ENCODE assay signal across 12 cellular contexts in the genomic region with DNA sequence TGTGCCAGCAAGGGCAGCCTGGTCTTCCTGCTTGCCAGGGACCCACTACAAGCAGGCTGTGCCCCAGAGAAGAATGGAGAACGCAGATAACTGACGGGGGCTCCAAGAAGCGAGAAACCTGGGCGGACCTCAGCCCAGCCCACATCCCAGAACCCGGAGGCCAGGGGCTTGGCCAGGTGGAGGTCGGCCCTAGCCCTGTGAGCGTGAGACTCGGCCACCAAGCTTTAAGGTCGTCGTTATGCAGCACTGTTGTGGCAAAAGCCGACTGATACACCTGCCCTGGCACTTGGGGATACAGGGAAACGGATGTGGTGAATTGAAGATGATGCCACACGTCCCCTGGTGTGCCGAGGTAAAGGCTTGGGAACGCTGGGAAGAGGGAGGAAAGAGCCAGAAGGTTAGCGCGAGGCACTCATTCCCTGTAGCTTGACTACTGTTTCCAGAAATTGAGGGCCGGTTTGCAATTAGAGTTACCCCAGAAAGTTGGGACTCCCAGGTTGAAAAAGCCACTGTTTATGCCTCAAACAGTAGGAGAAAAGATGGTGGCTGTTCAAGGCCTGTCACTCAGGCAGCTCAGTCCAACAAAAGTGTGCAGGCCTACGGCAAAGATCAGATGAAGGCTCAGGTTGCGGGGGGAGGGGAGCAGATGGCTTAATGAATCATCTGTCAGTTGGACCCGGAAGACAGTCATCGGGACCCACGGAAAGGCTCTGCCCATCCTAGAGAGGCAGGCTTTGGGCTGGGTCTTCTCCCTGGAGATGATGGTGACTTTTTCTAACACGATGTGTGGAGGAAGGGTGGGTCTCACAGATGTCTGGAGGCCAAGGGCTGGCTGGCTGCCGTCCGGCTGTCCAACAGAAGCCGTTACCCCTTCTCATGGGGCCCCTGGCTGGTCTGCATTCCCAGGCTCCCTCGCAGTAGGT. TPM values are rescaled to one million over a fixed set of nuclear protein-coding genes. Genes with fewer than 3 reads are reported as not detected.
DNase-seq lines count a peak whose midpoint lies in the region; ATAC-seq, FAIRE-seq and TF ChIP-seq lines count a peak whose summit lies in the region.
"Had no signal": no experiment of that assay in that cellular context is flagged by ENCODE, and none has a peak within 500 bp of the region (broad histone marks: within the 10 kb centered on the region; RNA-seq: fewer than 3 reads in every experiment).

No MANE protein-coding gene starts in this region.

- H3K4ac ChIP-seq in H9 (ENCODE audit: low read depth, low read length): no peak overlapping the region

- no peak overlapping the region for H4K91ac ChIP-seq in H9 (ENCODE audit: insufficient read length, low read depth, low read length)

- no peaks in the 10 kb centered on the region for H3K36me3 Mint-ChIP-seq in H9 (ENCODE audit: insufficient read depth in 1 of 3, low read depth in 3 of 3)
- peaks cover 9% of the 10 kb centered on the region for H3K36me3 Mint-ChIP-seq in dendritic cell treated with granulocyte-macrophage colony-stimulating factor and Interleukin-4, amounts not matched to agents 40 ng/mL and 50 ng/mL, for 4 days (ENCODE audit: low read depth)

- DNase-seq in H9 (peak; percentile 25), NCI-H524 (lab: John Stamatoyannopoulos, UW) (peak; percentile 89 to 96), pancreas (peak in 2 of 6 donors; percentile 34 to 46), right atrium auricular region (ENCODE audit: low spot score) (no peak)

- no peak overlapping the region for H3K27ac Mint-ChIP-seq in H9
- H3K27ac Mint-ChIP-seq in dendritic cell treated with granulocyte-macrophage colony-stimulating factor and Interleukin-4, amounts not matched to agents 40 ng/mL and 50 ng/mL, for 4 days: peak overlapping the region; percentile 81

- H3K23ac ChIP-seq in H9 (ENCODE audit: insufficient read length, low read depth, low read length): no peak overlapping the region

- no peak overlapping the region for H3K4me2 ChIP-seq in H9 (ENCODE audit: insufficient read depth, insufficient read length, low read length)

- H3T11ph ChIP-seq in H9 (ENCODE audit: low read length): no peak overlapping the region

- WGBS in H9 (ENCODE audit: extremely low coverage, insufficient read length, low lambda C conversion rate): no CpG with 5 or more reads among the region's 28 CpGs
- WGBS in pancreas, 2 donors: 92 to 93% methylated on average over 28 of the region's 28 CpGs

- no peak overlapping the region for H2BK120ac ChIP-seq in H9 (ENCODE audit: low read depth, low read length, poor library complexity, severe bottlenecking)

- H3K79me2 ChIP-seq in H9 (ENCODE audit: insufficient read depth, low read length): no peaks in the 10 kb centered on the region

- no peaks in the 10 kb centered on the region for H4K20me1 ChIP-seq in H9 (ENCODE audit: control insufficient read depth, insufficient read depth, insufficient read length)

- H3K27me3 ChIP-seq in H9 (ENCODE audit: insufficient read depth, low read length) (peaks cover 17% of the 10 kb centered on the region), pancreas (no peaks in the 10 kb centered on the region), right atrium auricular region (no peaks in the 10 kb centered on the region)
- H3K27me3 ChIP-seq: ascending aorta had no signal

- no peaks in the 10 kb centered on the region for H3K4me1 ChIP-seq in H9 (ENCODE audit: insufficient read depth, low read length)
- H3K4me1 ChIP-seq in pancreas: peaks cover 6 to 35% (median 22%) of the 10 kb centered on the region in 3 donors
- peaks cover 0 to 15% of the 10 kb centered on the region in 2 donors for H3K4me1 ChIP-seq in right atrium auricular region

- H3K36me3 ChIP-seq in pancreas (no peaks in the 10 kb centered on the region), right atrium auricular region (no peaks in the 10 kb centered on the region)
- H3K36me3 ChIP-seq: ascending aorta had no signal

- no peak overlapping the region for H3K27ac ChIP-seq in H9 (ENCODE audit: insufficient read length, low read depth, low read length)
- peak overlapping the region; percentile 66 to 81 (median 71) for H3K27ac ChIP-seq in pancreas
- peak overlapping the region in 1 of 2 donors; percentile 23 for H3K27ac ChIP-seq in right atrium auricular region
- H3K27ac ChIP-seq: ascending aorta had no signal

- no peak for TF ChIP-seq CTCF in H9 (conservative IDR thresholded peaks at IDR 0.05)
- TF ChIP-seq CTCF in pancreas (IDR thresholded peaks at IDR 0.05): no peak
- no peak for TF ChIP-seq CTCF in right atrium auricular region (IDR thresholded peaks at IDR 0.05)

- no peak for FAIRE-seq in pancreas (lab: Jason Lieb, UNC)
- FAIRE-seq: H54 had no signal

- H3K14ac ChIP-seq in H9 (ENCODE audit: insufficient read depth, low read length): no peak overlapping the region

- peaks cover 3% of the 10 kb centered on the region in 2 experiments; a peak in 2 of 5 replicates for H3K9me3 Mint-ChIP-seq in H9
- no peaks in the 10 kb centered on the region for H3K9me3 Mint-ChIP-seq in dendritic cell treated with granulocyte-macrophage colony-stimulating factor and Interleukin-4, amounts not matched to agents 40 ng/mL and 50 ng/mL, for 4 days

- no peak overlapping the region for H3K9ac ChIP-seq in H9 (ENCODE audit: extremely low read depth, insufficient read length, low read length)

- H3K56ac ChIP-seq in H9 (ENCODE audit: insufficient read length, low read depth, low read length): no peak overlapping the region

- H2BK15ac ChIP-seq in H9 (ENCODE audit: low read depth, low read length): no peak overlapping the region

- intact Hi-C loops in dendritic cell treated with granulocyte-macrophage colony-stimulating factor and Interleukin-4, amounts not matched to agents 40 ng/mL and 50 ng/mL, for 4 days (cut with micrococcal nuclease): no loop called here
- intact Hi-C loops in pancreas (cut with DNase I): no loop called here

- no peak overlapping the region for H2AK5ac ChIP-seq in H9 (ENCODE audit: insufficient read length, low read length)

- H3K9me3 ChIP-seq in H9 (ENCODE audit: control insufficient read depth, low read depth, low read length) (no peaks in the 10 kb centered on the region), pancreas (no peaks in the 10 kb centered on the region), right atrium auricular region (no peaks in the 10 kb centered on the region)
- H3K9me3 ChIP-seq: ascending aorta had no signal

- H4K8ac ChIP-seq in H9 (replicated peaks; ENCODE audit: insufficient read length, low read depth, low read length): no peak overlapping the region

- H2BK20ac ChIP-seq in H9 (ENCODE audit: low read depth, low read length, poor library complexity, severe bottlenecking): no peak overlapping the region

- H3K4me1 Mint-ChIP-seq in H9: peaks cover 6 to 9% of the 10 kb centered on the region in 2 experiments; a peak in 2 of 4 replicates
- peaks cover 56% of the 10 kb centered on the region for H3K4me1 Mint-ChIP-seq in dendritic cell treated with granulocyte-macrophage colony-stimulating factor and Interleukin-4, amounts not matched to agents 40 ng/mL and 50 ng/mL, for 4 days (ENCODE audit: low read depth)

- peaks cover 65% of the 10 kb centered on the region for H3K27me3 Mint-ChIP-seq in H9 (ENCODE audit: low read depth)
- H3K27me3 Mint-ChIP-seq in dendritic cell treated with granulocyte-macrophage colony-stimulating factor and Interleukin-4, amounts not matched to agents 40 ng/mL and 50 ng/mL, for 4 days: peaks cover 5% of the 10 kb centered on the region

- ATAC-seq in pancreas: no peak
- ATAC-seq in GM18858 (IDR thresholded peaks at IDR 0.05; ENCODE audit: unreplicated experiment): no peak
- no peak for ATAC-seq in HG02642 (IDR thresholded peaks at IDR 0.05; ENCODE audit: poor library complexity, unreplicated experiment)
- ATAC-seq in HG02588 (IDR thresholded peaks at IDR 0.05; ENCODE audit: unreplicated experiment): no peak
- ATAC-seq: left lobe of liver, right cardiac atrium had no signal

- H3K79me1 ChIP-seq in H9 (ENCODE audit: insufficient read depth, low read depth, low read length, poor library complexity, severe bottlenecking): no peaks in the 10 kb centered on the region

- no peak overlapping the region for H2BK12ac ChIP-seq in H9 (ENCODE audit: insufficient read length, low read depth, low read length)

- no peak overlapping the region for H2BK5ac ChIP-seq in H9 (ENCODE audit: insufficient read length, low read length)

- no peak overlapping the region for H2AFZ ChIP-seq in H9 (ENCODE audit: low read length)

- no peak overlapping the region for H3K18ac ChIP-seq in H9 (ENCODE audit: insufficient read length, low read depth, low read length)

- no peak overlapping the region for H4K5ac ChIP-seq in H9 (ENCODE audit: insufficient read length, low read depth, low read length)

- H3K4me3 ChIP-seq in pancreas (no peak overlapping the region), right atrium auricular region (no peak overlapping the region)
- H3K4me3 ChIP-seq: ascending aorta had no signal

- H3K4me3 Mint-ChIP-seq in H9: no peak overlapping the region
- H3K4me3 Mint-ChIP-seq in dendritic cell treated with granulocyte-macrophage colony-stimulating factor and Interleukin-4, amounts not matched to agents 40 ng/mL and 50 ng/mL, for 4 days: no peak overlapping the region

- peaks cover 7% of the 10 kb centered on the region for H3K23me2 ChIP-seq in H9 (ENCODE audit: insufficient read length, low read depth, low read length, poor library complexity, severe bottlenecking)

RNA-seq across cellular contexts. Expression of a gene that starts 45.6 kb away (rescaled TPM):
- 1.7 and 3.1 TPM in 2 replicates for total RNA-seq in H9 (2021)
- 10 to 100 TPM in 2 of 6 donors, 1 to 10 TPM in 4; 8.0 to 11.5 (median 9.6) TPM for total RNA-seq in pancreas
- 10 to 100 TPM; 11.4 to 24.1 TPM for polyA plus RNA-seq in pancreas
- total RNA-seq in right atrium auricular region: 10 to 100 TPM in 1 of 2 donors, 1 to 10 TPM in 1; 5.8 to 12.7 TPM

RNA-seq across cellular contexts. Expression of a gene that starts 54.6 kb away (rescaled TPM):
- total RNA-seq in H9 (2021) (43.2 and 43.8 TPM in 2 replicates), pancreas (100 to 1,000 TPM in 1 of 6 donors, 10 to 100 TPM in 5; 72.8 to 119 (median 95.7) TPM), right atrium auricular region (10 to 100 TPM; 46.2 to 63.4 TPM)
- 100 to 1,000 TPM; 138 to 190 TPM for polyA plus RNA-seq in pancreas
